35 cellular contexts compared by ENCODE assay signal in the genomic region with DNA sequence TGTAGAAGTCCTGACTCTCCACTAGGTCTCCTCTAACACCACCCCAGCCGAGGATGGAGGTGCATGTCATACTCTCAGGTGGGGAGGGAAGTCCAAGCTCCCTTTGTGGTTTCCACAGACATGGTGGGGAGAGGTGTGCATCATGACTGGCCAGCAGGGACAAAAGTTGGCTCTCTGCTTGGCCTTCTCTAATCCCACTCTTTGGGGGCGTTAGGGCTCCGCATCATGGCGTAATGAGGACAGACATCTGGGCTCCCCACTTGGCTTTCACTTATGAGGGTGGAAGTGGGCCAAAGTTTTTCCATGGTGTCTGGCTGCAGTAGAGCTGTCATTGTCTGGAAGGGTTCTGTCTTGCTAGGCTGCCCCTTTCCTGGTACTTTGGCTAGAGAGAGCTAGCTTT.
"Had no signal": no experiment of that assay in that cellular context is flagged by ENCODE, and none has a peak within 500 bp of the region (broad histone marks: within the 10 kb centered on the region; RNA-seq: fewer than 3 reads in every experiment).

No MANE protein-coding gene starts in this region.

- ATAC-seq: activated CD4-positive, alpha-beta T cell treated with anti-CD3 and anti-CD28 coated beads for 36 hours; activated CD4-positive, CD25-positive, alpha-beta regulatory T cell treated with anti-CD3 and anti-CD28 coated beads, Interleukin-2, amount 50 U/mL, for 24 hours; activated CD8-positive, alpha-beta T cell treated with anti-CD3 and anti-CD28 coated beads, Interleukin-2, amount 10 ng/mL, durations not matched to agents 7 days and 5 days; PC-3 had no signal

- H3K4me1 Mint-ChIP-seq: activated CD4-positive, alpha-beta T cell treated with anti-CD3 and anti-CD28 coated beads for 36 hours; activated CD4-positive, alpha-beta T cell treated with anti-CD3 and anti-CD28 coated beads, Interleukin-2, amount 10 ng/mL, durations not matched to agents 7 days and 5 days; activated naive CD4-positive, alpha-beta T cell treated with anti-CD3 and anti-CD28 coated beads, Interleukin-2, amount 50 U/mL, for 24 hours; activated naive CD8-positive, alpha-beta T cell treated with anti-CD3 and anti-CD28 coated beads, Interleukin-2, amount 10 ng/mL, durations not matched to agents 7 days and 5 days had no signal

- H3K9me3 ChIP-seq: ascending aorta, Peyer's patch had no signal

- H3K4me1 ChIP-seq: ascending aorta, Peyer's patch had no signal

- H3K27me3 ChIP-seq: ascending aorta, cardiac muscle cell, MG63, Peyer's patch had no signal

- H3K27ac ChIP-seq: ascending aorta, cardiac muscle cell, Peyer's patch had no signal

- H3K27ac Mint-ChIP-seq: activated CD4-positive, alpha-beta T cell treated with anti-CD3 and anti-CD28 coated beads for 36 hours; activated CD4-positive, alpha-beta T cell treated with anti-CD3 and anti-CD28 coated beads, Interleukin-2, amount 10 ng/mL, durations not matched to agents 7 days and 5 days; activated CD8-positive, alpha-beta T cell treated with anti-CD3 and anti-CD28 coated beads, Interleukin-2, amount 10 ng/mL, durations not matched to agents 7 days and 5 days; activated naive CD4-positive, alpha-beta T cell treated with anti-CD3 and anti-CD28 coated beads, Interleukin-2, amount 50 U/mL, for 24 hours; activated naive CD8-positive, alpha-beta T cell treated with anti-CD3 and anti-CD28 coated beads, Interleukin-2, amount 10 ng/mL, durations not matched to agents 7 days and 5 days; activated T-cell treated with anti-CD3 and anti-CD28 coated beads, Interleukin-2, amount 50 U/mL, for 24 hours; activated T-helper 2 cell treated with anti-CD3 and anti-CD28 coated beads, Interferon-gamma antibody, Interleukin-2, Interleukin-4, amounts not matched to agents 10 μg/mL and 5 μg/mL and 100 μg/mL, durations not matched to agents 14 hours and 24 hours and 36 hours had no signal

- H3K4me3 ChIP-seq: ascending aorta, cardiac muscle cell, MG63, Peyer's patch had no signal

- H3K4me3 Mint-ChIP-seq: activated CD4-positive, alpha-beta T cell treated with anti-CD3 and anti-CD28 coated beads for 36 hours; activated CD4-positive, alpha-beta T cell treated with anti-CD3 and anti-CD28 coated beads, Interleukin-2, amount 10 ng/mL, durations not matched to agents 7 days and 5 days; activated CD8-positive, alpha-beta T cell treated with anti-CD3 and anti-CD28 coated beads, Interleukin-2, amount 10 ng/mL, durations not matched to agents 7 days and 5 days; activated naive CD4-positive, alpha-beta T cell treated with anti-CD3 and anti-CD28 coated beads, Interleukin-2, amount 50 U/mL, for 24 hours; activated naive CD8-positive, alpha-beta T cell treated with anti-CD3 and anti-CD28 coated beads, Interleukin-2, amount 10 ng/mL, durations not matched to agents 7 days and 5 days; activated T-cell treated with anti-CD3 and anti-CD28 coated beads, Interleukin-2, amount 50 U/mL, for 24 hours had no signal

- DNase-seq: activated CD4-positive, alpha-beta T cell treated with anti-CD3 and anti-CD28 coated beads for 36 hours; activated CD4-positive, alpha-beta T cell treated with anti-CD3 and anti-CD28 coated beads, Interleukin-2, amount 10 ng/mL, durations not matched to agents 7 days and 5 days; activated CD4-positive, alpha-beta T cell treated with anti-CD3 and anti-CD28 coated beads, Interleukin-2, amount 50 U/mL, for 48 hours; activated CD8-positive, alpha-beta T cell treated with anti-CD3 and anti-CD28 coated beads, Interleukin-2, amount 10 ng/mL, durations not matched to agents 7 days and 5 days; activated gamma-delta T cell; activated naive CD4-positive, alpha-beta T cell treated with Interleukin-2 at 50 U/mL for 16 hours; activated naive CD8-positive, alpha-beta T cell treated with anti-CD3 and anti-CD28 coated beads, Interleukin-2, amount 10 ng/mL, durations not matched to agents 7 days and 5 days; activated T-cell treated with anti-CD3 and anti-CD28 coated beads, Interleukin-2, amount 50 U/mL, for 24 hours; amygdala; Kasumi-1; KG1; MG63; NCI-H1048; NCI-H1105 treated with DMSO at 0.1 percent for 48 hours; NCI-H1436; NCI-H1694; NCI-H2029; NCI-H2107; NCI-H2171; NCI-H510A; NCI-H526; NCI-H748 treated with DMSO at 0.1 percent for 48 hours; NK-92 treated with Interleukin-12 subunit alpha and Interleukin-12 subunit beta, amount 100 ng/mL, for 24 hours; PC-3; Peyer's patch; RPMI8226; SW 1271; T-helper 1 cell; T-helper 2 cell; T1000 had no signal

- H3K36me3 ChIP-seq: ascending aorta, cardiac muscle cell, MG63, Peyer's patch had no signal
